34 cellular contexts compared by ENCODE assay signal in the genomic region with DNA sequence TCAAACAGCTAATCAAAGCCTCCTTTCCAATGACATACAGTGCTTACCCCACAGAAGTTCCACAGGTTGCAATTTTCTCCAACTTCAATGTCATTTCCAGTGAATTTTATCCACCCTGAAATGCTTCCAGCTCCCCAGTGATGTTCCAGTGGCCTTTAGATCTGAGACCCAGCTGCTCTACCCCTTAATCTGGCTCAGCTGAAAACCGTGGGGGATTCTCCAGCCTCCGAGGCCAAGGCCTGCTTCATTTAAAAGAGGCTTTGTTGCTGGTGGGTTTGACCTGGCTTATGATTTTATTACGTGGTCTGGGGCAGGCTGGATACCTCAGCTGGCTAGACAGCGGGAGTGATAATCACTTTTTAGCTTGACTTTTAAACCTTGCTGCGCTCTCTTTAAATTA. TPM values are rescaled to one million over a fixed set of nuclear protein-coding genes. Genes with fewer than 3 reads are reported as not detected.
"Had no signal": no experiment of that assay in that cellular context is flagged by ENCODE, and none has a peak within 500 bp of the region (broad histone marks: within the 10 kb centered on the region; RNA-seq: fewer than 3 reads in every experiment).

No MANE protein-coding gene starts in this region.

- H3K4me1 ChIP-seq: colonic mucosa, gastroesophageal sphincter, left lung, lower lobe of right lung, pancreas, suprapubic skin, transverse colon, upper lobe of right lung, uterus had no signal

- DNase-seq: colonic mucosa; effector CD8-positive, alpha-beta T cell; endodermal cell; foreskin keratinocyte; kidney; left lung; lower lobe of right lung; naive thymus-derived CD8-positive, alpha-beta T cell; pancreas; retina; stimulated activated CD4-positive, alpha-beta T cell treated with anti-CD3 and anti-CD28 coated beads, Interleukin-12 subunit alpha, Interleukin-12 subunit beta, amount 100 ng/mL, for 4 hours; stimulated activated CD4-positive, alpha-beta T cell treated with anti-CD3 and anti-CD28 coated beads, Interleukin-1b, Interleukin-23, amount 100 ng/mL, for 48 hours; stimulated activated CD4-positive, alpha-beta T cell treated with anti-CD3 and anti-CD28 coated beads, Interleukin-4, amount 100 ng/mL, for 1 hour; stimulated activated CD8-positive, alpha-beta memory T cell treated with anti-CD3 and anti-CD28 coated beads, Interleukin-4, amount 100 ng/mL, for 48 hours; stimulated activated naive CD4-positive, alpha-beta T cell; stimulated activated naive CD8-positive, alpha-beta T cell treated with anti-CD3 and anti-CD28 coated beads, Interleukin-15, amount 100 ng/mL, for 72 hours; transverse colon; upper lobe of right lung; uterus had no signal

- H3K4me3 ChIP-seq: colonic mucosa, gastroesophageal sphincter, left lung, lower lobe of right lung, pancreas, smooth muscle cell, suprapubic skin, transverse colon, upper lobe of right lung, uterus had no signal

- ATAC-seq: esophagus mucosa; foreskin keratinocyte; gastroesophageal sphincter; left lung; lower lobe of right lung; naive thymus-derived CD8-positive, alpha-beta T cell; pancreas; sciatic nerve; stimulated activated naive CD8-positive, alpha-beta T cell treated with anti-CD3 and anti-CD28 coated beads, Interleukin-15, amount 100 ng/mL, for 72 hours; upper lobe of right lung had no signal

- H3K36me3 ChIP-seq: colonic mucosa, gastroesophageal sphincter, left lung, lower lobe of right lung, neutrophil, pancreas, suprapubic skin, transverse colon, upper lobe of right lung, uterus had no signal

- H3K9me3 ChIP-seq: colonic mucosa, lower lobe of right lung, neutrophil, pancreas, transverse colon, upper lobe of right lung, uterus had no signal

- H3K27ac ChIP-seq: colonic mucosa, epithelial cell of prostate, foreskin keratinocyte, gastroesophageal sphincter, left lung, lower lobe of right lung, neutrophil, pancreas, suprapubic skin, transverse colon, upper lobe of right lung, uterus had no signal

- H3K27me3 ChIP-seq: colonic mucosa, foreskin keratinocyte, gastroesophageal sphincter, left lung, neutrophil, pancreas, suprapubic skin, transverse colon, upper lobe of right lung, uterus had no signal

RNA-seq across cellular contexts. Expression of gene HEPHL1, which starts 10.9 kb away (rescaled TPM):
- total RNA-seq: chondrocyte; colonic mucosa; endodermal cell; fibroblast of lung; kidney; left lung; lower lobe of right lung; mesenteric fat pad; myocyte; naive thymus-derived CD8-positive, alpha-beta T cell; neural crest cell; omental fat pad; pancreas; posterior vena cava; pulmonary artery endothelial cell; sciatic nerve; transverse colon; upper lobe of right lung; uterus had no signal
- polyA plus RNA-seq: fibroblast of lung; naive thymus-derived CD8-positive, alpha-beta T cell; pancreas had no signal
